8 cellular contexts compared by ENCODE assay signal in the genomic region with DNA sequence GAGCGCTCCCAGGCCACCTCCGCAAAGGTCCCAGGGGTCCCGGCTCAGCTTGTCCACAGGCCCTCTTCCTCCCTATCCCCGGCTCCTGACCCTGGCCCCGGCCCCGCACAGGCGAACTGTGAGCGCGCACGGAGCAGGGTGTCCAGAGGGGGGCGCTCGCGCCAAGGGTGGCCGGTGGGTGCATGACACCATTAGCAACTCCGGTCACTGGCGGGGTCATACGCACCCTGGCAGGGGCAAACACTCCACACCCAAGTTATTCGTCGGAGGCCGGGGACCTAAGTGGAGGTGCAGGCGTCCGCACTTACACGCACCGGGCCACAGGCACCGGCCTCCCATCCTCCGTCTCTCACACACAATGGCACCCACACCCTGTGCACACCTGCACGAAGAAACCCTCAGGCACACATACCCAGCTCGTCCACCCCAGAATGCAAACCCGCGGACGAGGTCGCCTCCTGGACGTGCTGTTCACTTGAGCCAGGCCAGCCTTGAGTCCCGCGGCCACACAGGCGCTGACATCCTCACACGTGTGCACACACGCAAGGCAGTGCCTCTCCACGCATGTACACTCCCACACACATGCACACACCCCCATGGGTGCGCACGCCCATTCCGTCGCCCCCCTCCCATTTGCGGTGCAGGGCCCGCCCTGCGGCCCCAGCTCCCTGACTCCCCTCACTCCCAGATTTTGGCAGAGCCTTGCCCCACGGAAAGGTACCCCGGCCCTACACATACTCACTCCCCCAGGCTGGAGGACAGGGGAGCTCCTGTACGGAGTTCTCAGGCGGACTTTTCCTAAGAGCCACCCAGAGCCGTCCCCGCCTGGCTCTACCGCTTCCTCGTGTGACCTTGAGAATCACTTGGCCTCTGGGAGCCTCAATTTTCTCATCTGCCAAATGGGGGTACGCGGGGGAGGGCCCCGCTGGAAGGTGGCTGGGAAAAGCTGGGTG. TPM values are rescaled to one million over a fixed set of nuclear protein-coding genes. Genes with fewer than 3 reads are reported as not detected.
A peak's percentile ranks its signal among the peaks of the same experiment; 100 is the strongest.
DNase-seq lines count a peak whose midpoint lies in the region; ATAC-seq and TF ChIP-seq lines count a peak whose summit lies in the region.

A gene (minus strand): TSS at position 552 of the 953 bp plus-strand sequence. CDS start 1,276 bp downstream, outside the sequence.

- in situ Hi-C loops in astrocyte of the spinal cord (cut with HindIII; ENCODE audit: low sequenced_read_pairs): no loop called here

- CTCF ChIA-PET in BJ (lab: Yijun Ruan, JAX): interaction anchor here (0.6 to 4.7 kb wide), 16 partner anchors 10 to 170 kb away, joined by 3 to 19 read pairs (median 4); a partner anchor contains a TSS

- DNase-seq in BJ (ENCODE audit: low read depth): no peak
- no peak for DNase-seq in HFFc6
- DNase-seq in T-helper 22 cell (ENCODE audit: low read depth): peak; percentile 71
- DNase-seq in astrocyte of the spinal cord (ENCODE audit: low read depth, low spot score): no peak
- DNase-seq in iPS-NIHi11 (ENCODE audit: low spot score): peak; percentile 78
- DNase-seq in stimulated activated CD4-positive, alpha-beta T cell treated with anti-CD3 and anti-CD28 coated beads, Interleukin-12 subunit alpha, Interleukin-12 subunit beta, amount 100 ng/mL, for 4 hours: peak; percentile 70
- no peak for DNase-seq in globus pallidus (ENCODE audit: low spot score)

- no peak for ATAC-seq in GM18502 (IDR thresholded peaks at IDR 0.05; ENCODE audit: poor library complexity, unreplicated experiment)

- peak within 1 kb of the TSS; percentile 61 for H3K4me3 Mint-ChIP-seq in HFFc6

- H3K27me3 Mint-ChIP-seq in HFFc6 (ENCODE audit: insufficient read depth): peaks cover 39% of the 10 kb centered on the region

- POLR2A ChIA-PET in BJ (lab: Charles Lee): no interaction called here

- H3K4me3 ChIP-seq in BJ (ENCODE audit: low read depth, low read length) (peak within 1 kb of the TSS; percentile 52), astrocyte of the spinal cord (ENCODE audit: low read depth, low read length) (peak within 1 kb of the TSS; percentile 24)

- TF ChIP-seq CTCF in BJ (IDR thresholded peaks at IDR 0.05; ENCODE audit: insufficient read depth, low read depth, low read length): peak; percentile 78
- peak; percentile 68; the same call in 1 of the 2 replicates for TF ChIP-seq CTCF in HFFc6 (IDR thresholded peaks at IDR 0.05)
- peak; percentile 71 for TF ChIP-seq CTCF in astrocyte of the spinal cord (IDR thresholded peaks at IDR 0.05; ENCODE audit: low read depth, low read length)

- H3K27me3 ChIP-seq in BJ (ENCODE audit: control insufficient read depth, insufficient read depth, low read length): peaks cover 38% of the 10 kb centered on the region

- H3K27ac Mint-ChIP-seq in HFFc6: no peak within 1 kb of the TSS

- H3K36me3 Mint-ChIP-seq in HFFc6 (ENCODE audit: low read depth): no peaks in the 10 kb centered on the region

- H3K36me3 ChIP-seq in BJ (ENCODE audit: control insufficient read depth, insufficient read depth, low read length): no peaks in the 10 kb centered on the region

- H3K4me1 Mint-ChIP-seq in HFFc6 (ENCODE audit: low read depth): peaks cover 20% of the 10 kb centered on the region

- H3K9me3 Mint-ChIP-seq in HFFc6: no peaks in the 10 kb centered on the region

RNA-seq across cellular contexts. Expression of the gene that starts here (rescaled TPM):
- polyA plus RNA-seq in BJ (2011; rRNA removed): 3.2 and 5.3 TPM in 2 replicates
- 1.8 and 2.3 TPM in 2 replicates for polyA minus RNA-seq in BJ (2011; rRNA and poly(A)+ RNA removed)
- total RNA-seq in HFFc6 (2021; fragmentation: NEBNext Ultra II Directional; extraction: Animal tissue kit (Norgen Biotek cat#: 25700)): under 1 TPM in 4 of 6 experiments, not detected in 2; 0.43 to 0.68 (median 0.48) TPM

Comparison
In these comparisons a context has a peak if more than half of its experiments do, and no peak if none do; other contexts are left out.
1. DNase-seq: peak in T-helper 22 cell (single experiment), iPS-NIHi11 (single experiment) and stimulated activated CD4-positive, alpha-beta T cell treated with anti-CD3 and anti-CD28 coated beads, Interleukin-12 subunit alpha, Interleukin-12 subunit beta, amount 100 ng/mL, for 4 hours (single experiment); none in BJ (single experiment), HFFc6 (single experiment), astrocyte of the spinal cord (single experiment) and globus pallidus (single experiment).
2. Peak in every context shown above with its lines, with median percentiles within 50 percentile points of each other: CTCF ChIP-seq.